Comparison of ENCODE assay signal across 1 cellular context in the genomic region with DNA sequence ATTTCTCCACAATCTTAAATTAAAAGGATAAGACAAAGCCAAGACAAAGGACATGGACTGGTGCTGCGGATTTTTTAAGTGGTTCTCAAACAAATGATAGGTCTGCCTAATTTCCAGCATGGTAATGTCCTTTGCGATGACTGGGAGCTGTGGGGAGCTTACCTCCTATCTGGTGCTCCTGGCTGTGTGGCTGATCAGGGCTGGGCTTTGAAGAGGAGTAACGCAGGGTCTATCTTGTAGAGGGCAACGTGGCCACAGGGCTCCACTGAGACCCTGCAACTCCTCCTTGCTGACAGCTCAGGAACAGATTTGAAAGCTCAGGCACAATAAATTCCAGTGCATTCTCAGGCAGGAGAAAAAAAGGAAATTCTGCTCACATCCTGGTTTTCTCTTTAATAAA.
TF ChIP-seq lines count a peak whose summit lies in the region.

No MANE protein-coding gene starts in this region.

TF ChIP-seq in GM23338, 12 proteins besides CTCF, POLR2A, EP300 and RAD21 (continued from another document):
- TF ChIP-seq, protein P1, sequence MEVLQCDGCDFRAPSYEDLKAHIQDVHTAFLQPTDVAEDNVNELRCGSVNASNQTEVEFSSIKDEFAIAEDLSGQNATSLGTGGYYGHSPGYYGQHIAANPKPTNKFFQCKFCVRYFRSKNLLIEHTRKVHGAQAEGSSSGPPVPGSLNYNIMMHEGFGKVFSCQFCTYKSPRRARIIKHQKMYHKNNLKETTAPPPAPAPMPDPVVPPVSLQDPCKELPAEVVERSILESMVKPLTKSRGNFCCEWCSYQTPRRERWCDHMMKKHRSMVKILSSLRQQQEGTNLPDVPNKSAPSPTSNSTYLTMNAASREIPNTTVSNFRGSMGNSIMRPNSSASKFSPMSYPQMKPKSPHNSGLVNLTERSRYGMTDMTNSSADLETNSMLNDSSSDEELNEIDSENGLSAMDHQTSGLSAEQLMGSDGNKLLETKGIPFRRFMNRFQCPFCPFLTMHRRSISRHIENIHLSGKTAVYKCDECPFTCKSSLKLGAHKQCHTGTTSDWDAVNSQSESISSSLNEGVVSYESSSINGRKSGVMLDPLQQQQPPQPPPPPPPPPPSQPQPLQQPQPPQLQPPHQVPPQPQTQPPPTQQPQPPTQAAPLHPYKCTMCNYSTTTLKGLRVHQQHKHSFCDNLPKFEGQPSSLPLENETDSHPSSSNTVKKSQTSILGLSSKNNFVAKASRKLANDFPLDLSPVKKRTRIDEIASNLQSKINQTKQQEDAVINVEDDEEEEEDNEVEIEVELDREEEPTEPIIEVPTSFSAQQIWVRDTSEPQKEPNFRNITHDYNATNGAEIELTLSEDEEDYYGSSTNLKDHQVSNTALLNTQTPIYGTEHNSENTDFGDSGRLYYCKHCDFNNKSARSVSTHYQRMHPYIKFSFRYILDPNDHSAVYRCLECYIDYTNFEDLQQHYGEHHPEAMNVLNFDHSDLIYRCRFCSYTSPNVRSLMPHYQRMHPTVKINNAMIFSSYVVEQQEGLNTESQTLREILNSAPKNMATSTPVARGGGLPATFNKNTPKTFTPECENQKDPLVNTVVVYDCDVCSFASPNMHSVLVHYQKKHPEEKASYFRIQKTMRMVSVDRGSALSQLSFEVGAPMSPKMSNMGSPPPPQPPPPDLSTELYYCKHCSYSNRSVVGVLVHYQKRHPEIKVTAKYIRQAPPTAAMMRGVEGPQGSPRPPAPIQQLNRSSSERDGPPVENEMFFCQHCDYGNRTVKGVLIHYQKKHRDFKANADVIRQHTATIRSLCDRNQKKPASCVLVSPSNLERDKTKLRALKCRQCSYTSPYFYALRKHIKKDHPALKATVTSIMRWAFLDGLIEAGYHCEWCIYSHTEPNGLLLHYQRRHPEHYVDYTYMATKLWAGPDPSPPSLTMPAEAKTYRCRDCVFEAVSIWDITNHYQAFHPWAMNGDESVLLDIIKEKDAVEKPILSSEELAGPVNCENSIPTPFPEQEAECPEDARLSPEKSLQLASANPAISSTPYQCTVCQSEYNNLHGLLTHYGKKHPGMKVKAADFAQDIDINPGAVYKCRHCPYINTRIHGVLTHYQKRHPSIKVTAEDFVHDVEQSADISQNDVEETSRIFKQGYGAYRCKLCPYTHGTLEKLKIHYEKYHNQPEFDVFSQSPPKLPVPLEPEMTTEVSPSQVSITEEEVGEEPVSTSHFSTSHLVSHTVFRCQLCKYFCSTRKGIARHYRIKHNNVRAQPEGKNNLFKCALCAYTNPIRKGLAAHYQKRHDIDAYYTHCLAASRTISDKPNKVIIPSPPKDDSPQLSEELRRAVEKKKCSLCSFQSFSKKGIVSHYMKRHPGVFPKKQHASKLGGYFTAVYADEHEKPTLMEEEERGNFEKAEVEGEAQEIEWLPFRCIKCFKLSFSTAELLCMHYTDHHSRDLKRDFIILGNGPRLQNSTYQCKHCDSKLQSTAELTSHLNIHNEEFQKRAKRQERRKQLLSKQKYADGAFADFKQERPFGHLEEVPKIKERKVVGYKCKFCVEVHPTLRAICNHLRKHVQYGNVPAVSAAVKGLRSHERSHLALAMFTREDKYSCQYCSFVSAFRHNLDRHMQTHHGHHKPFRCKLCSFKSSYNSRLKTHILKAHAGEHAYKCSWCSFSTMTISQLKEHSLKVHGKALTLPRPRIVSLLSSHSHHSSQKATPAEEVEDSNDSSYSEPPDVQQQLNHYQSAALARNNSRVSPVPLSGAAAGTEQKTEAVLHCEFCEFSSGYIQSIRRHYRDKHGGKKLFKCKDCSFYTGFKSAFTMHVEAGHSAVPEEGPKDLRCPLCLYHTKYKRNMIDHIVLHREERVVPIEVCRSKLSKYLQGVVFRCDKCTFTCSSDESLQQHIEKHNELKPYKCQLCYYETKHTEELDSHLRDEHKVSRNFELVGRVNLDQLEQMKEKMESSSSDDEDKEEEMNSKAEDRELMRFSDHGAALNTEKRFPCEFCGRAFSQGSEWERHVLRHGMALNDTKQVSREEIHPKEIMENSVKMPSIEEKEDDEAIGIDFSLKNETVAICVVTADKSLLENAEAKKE (CRISPR knock-in tag; IDR thresholded peaks at IDR 0.05): no peak
- no peak for TF ChIP-seq JUNB (IDR thresholded peaks at IDR 0.05; ENCODE audit: unreplicated experiment)
